ENCODE assay signal across 1 cellular context in genomic region chr15:44662478-44663409, GRCh38.
TF ChIP-seq lines count a peak whose summit lies in the region.

No MANE protein-coding gene starts in this region.

TF ChIP-seq in A549, 52 proteins besides CTCF, POLR2A, EP300 and RAD21 (continued from another document):
- TF ChIP-seq EHMT2 (IDR thresholded peaks at IDR 0.05; ENCODE audit: low read depth) (no peak), ZFP36 (IDR thresholded peaks at IDR 0.05; ENCODE audit: borderline replicate concordance, partially characterized antibody) (no peak), RNF2 (IDR thresholded peaks at IDR 0.05; ENCODE audit: borderline replicate concordance, low read depth) (no peak)
- TF ChIP-seq, protein P1, sequence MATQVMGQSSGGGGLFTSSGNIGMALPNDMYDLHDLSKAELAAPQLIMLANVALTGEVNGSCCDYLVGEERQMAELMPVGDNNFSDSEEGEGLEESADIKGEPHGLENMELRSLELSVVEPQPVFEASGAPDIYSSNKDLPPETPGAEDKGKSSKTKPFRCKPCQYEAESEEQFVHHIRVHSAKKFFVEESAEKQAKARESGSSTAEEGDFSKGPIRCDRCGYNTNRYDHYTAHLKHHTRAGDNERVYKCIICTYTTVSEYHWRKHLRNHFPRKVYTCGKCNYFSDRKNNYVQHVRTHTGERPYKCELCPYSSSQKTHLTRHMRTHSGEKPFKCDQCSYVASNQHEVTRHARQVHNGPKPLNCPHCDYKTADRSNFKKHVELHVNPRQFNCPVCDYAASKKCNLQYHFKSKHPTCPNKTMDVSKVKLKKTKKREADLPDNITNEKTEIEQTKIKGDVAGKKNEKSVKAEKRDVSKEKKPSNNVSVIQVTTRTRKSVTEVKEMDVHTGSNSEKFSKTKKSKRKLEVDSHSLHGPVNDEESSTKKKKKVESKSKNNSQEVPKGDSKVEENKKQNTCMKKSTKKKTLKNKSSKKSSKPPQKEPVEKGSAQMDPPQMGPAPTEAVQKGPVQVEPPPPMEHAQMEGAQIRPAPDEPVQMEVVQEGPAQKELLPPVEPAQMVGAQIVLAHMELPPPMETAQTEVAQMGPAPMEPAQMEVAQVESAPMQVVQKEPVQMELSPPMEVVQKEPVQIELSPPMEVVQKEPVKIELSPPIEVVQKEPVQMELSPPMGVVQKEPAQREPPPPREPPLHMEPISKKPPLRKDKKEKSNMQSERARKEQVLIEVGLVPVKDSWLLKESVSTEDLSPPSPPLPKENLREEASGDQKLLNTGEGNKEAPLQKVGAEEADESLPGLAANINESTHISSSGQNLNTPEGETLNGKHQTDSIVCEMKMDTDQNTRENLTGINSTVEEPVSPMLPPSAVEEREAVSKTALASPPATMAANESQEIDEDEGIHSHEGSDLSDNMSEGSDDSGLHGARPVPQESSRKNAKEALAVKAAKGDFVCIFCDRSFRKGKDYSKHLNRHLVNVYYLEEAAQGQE (IDR thresholded peaks at IDR 0.05) = no peak
